In the genomic region with DNA sequence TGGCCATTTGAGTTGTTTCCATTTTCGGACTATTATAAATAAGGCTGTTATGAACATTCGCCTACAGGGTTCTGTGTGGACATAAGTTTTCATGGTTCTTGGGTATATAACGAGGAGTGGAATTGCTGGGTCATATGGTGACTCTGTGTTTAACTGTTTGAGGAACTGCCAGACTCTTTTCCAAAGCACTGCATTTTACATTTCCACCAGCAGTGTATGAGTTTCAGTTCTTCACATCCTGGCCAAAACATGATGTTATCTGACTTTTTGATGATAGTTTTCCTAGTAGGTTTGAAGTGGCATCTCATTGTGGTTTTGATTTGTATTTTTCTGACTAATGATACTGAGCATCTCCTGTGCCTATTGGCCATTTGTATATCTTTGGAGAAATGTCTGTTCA, we compare ENCODE assay signal across 30 cellular contexts. TPM values are rescaled to one million over a fixed set of nuclear protein-coding genes. Genes with fewer than 3 reads are reported as not detected.
DNase-seq lines count a peak whose midpoint lies in the region; ATAC-seq, FAIRE-seq and TF ChIP-seq lines count a peak whose summit lies in the region.
"Had no signal": no experiment of that assay in that cellular context is flagged by ENCODE, and none has a peak within 500 bp of the region (broad histone marks: within the 10 kb centered on the region; RNA-seq: fewer than 3 reads in every experiment).

No MANE protein-coding gene starts in this region.

- peak; percentile 26 for DNase-seq in EH (ENCODE audit: low read depth)
- peak; percentile 28 for DNase-seq in KBM-7
- DNase-seq in T-helper 2 cell treated with Interferon-gamma antibody and Interleukin-4, amounts not matched to agents 5 μg/mL and 100 μg/mL, for 36 hours (ENCODE audit: low spot score): peak; percentile 9
- DNase-seq in GM12878 (ENCODE audit: low read depth, low spot score): no peak
- DNase-seq in Right ventricle myocardium superior: no peak
- no peak for DNase-seq in DMS53 (lab: John Stamatoyannopoulos, UW)
- DNase-seq: caudate nucleus; COR-L47; cortex of kidney; DMS79; foreskin keratinocyte; heart right ventricle; KG1; NCI-H1048; NCI-H187; NCI-H526; nephron progenitor cell; NK-92 treated with Interleukin-12 subunit alpha and Interleukin-12 subunit beta, amount 100 ng/mL, for 24 hours; ovary; stimulated activated CD4-positive, alpha-beta T cell treated with anti-CD3 and anti-CD28 coated beads, Interleukin-1b, Interleukin-23, amount 100 ng/mL, for 48 hours; stimulated activated CD8-positive, alpha-beta memory T cell treated with anti-CD3 and anti-CD28 coated beads, Interleukin-4, amount 100 ng/mL, for 48 hours; upper lobe of right lung had no signal

- peaks cover 11% of the 10 kb centered on the region for H3K36me3 Mint-ChIP-seq in T-helper 2 cell treated with Interferon-gamma antibody and Interleukin-4, amounts not matched to agents 5 μg/mL and 100 μg/mL, for 36 hours (ENCODE audit: low read depth)

- peaks cover 5% of the 10 kb centered on the region; the same call in 1 of the 2 replicates for H3K4me1 ChIP-seq in GM12878 (ENCODE audit: control insufficient read depth, insufficient read depth, low read length)

- H3K4me2 ChIP-seq in GM12878 (ENCODE audit: control insufficient read depth, insufficient read depth): no peak overlapping the region
- H3K4me2 ChIP-seq: BLaER1, smooth muscle cell had no signal

- H3K79me2 ChIP-seq in GM12878 (ENCODE audit: control insufficient read depth, insufficient read depth, low read length): peaks cover 76% of the 10 kb centered on the region

- H3K27ac ChIP-seq in GM12878 (ENCODE audit: control insufficient read depth, insufficient read depth): no peak overlapping the region
- H3K27ac ChIP-seq: BLaER1, foreskin keratinocyte, heart right ventricle, ovary, SJSA1, upper lobe of right lung had no signal

- no peak for TF ChIP-seq CTCF in GM12878 (IDR thresholded peaks at IDR 0.05 in 2 of 3, conservative IDR thresholded peaks at IDR 0.05 in 1 of 3; ENCODE audit: control insufficient read depth in 2 of 3, extremely low read depth in 1 of 3, insufficient read depth in 1 of 3, low read depth in 3 of 3, low read length in 3 of 3)

- no TSS peak for BruUV-seq in GM12878 (replicated peaks; lab: Mats Ljungman, UMichigan)

- H2AFZ ChIP-seq in GM12878 (ENCODE audit: control insufficient read depth, low read depth, low read length): no peak overlapping the region

- TF ChIP-seq EP300 in GM12878 (IDR thresholded peaks at IDR 0.05; ENCODE audit: borderline replicate concordance in 1 of 2, control insufficient read depth in 1 of 2, low read depth in 2 of 2, low read length in 2 of 2): no peak

- in situ Hi-C loops in KBM-7 (cut with MboI; ENCODE audit: low pct_unique_long_range_greater_than_20kb, low sequenced_read_pairs): no loop called here
- in situ Hi-C loops in GM12878 (cut with MboI): no loop called here

- H3K4me1 Mint-ChIP-seq in T-helper 2 cell treated with Interferon-gamma antibody and Interleukin-4, amounts not matched to agents 5 μg/mL and 100 μg/mL, for 36 hours (ENCODE audit: low read depth): peaks cover 26% of the 10 kb centered on the region

- H3K36me3 ChIP-seq in GM12878 (ENCODE audit: control insufficient read depth in 2 of 2, insufficient read depth in 2 of 2, low read length in 1 of 2): peaks cover 0 to 13% of the 10 kb centered on the region in 2 experiments; a peak in 2 of 4 replicates
- H3K36me3 ChIP-seq: ovary, upper lobe of right lung had no signal

- H3K9ac ChIP-seq in GM12878 (ENCODE audit: control insufficient read depth, insufficient read depth, low read length): no peak overlapping the region
- H3K9ac ChIP-seq: BLaER1 had no signal

- H3K27me3 Mint-ChIP-seq in T-helper 2 cell treated with Interferon-gamma antibody and Interleukin-4, amounts not matched to agents 5 μg/mL and 100 μg/mL, for 36 hours (ENCODE audit: low read depth): no peaks in the 10 kb centered on the region

- no peak for TF ChIP-seq RAD21 in GM12878 (IDR thresholded peaks at IDR 0.05; ENCODE audit: insufficient read depth, low read depth, low read length)

- CTCF ChIA-PET in GM12878 (lab: Yijun Ruan, JAX): interaction anchor here (0.9 kb wide), 1 partner anchor 22 kb away, joined by 3 read pairs; no protein-coding TSS in a partner anchor

- POLR2A ChIA-PET in GM12878 (lab: Charles Lee): interaction anchor here (0.6 kb wide), 1 partner anchor 334 kb away, joined by 4 read pairs; no protein-coding TSS in a partner anchor

- 79% methylated on average over 3 of the region's 3 CpGs for WGBS in GM12878 (ENCODE audit: insufficient coverage, insufficient replicate concordance, low lambda C conversion rate, missing lambda C conversion rate)

- H3K27ac Mint-ChIP-seq in T-helper 2 cell treated with Interferon-gamma antibody and Interleukin-4, amounts not matched to agents 5 μg/mL and 100 μg/mL, for 36 hours: no peak overlapping the region
- H3K27ac Mint-ChIP-seq: nephron progenitor cell had no signal

- no peak for FAIRE-seq in GM12878 (lab: Jason Lieb, UNC)
- FAIRE-seq: GM18507, HTR-8/SVneo had no signal

- SMC1A ChIA-PET in GM12878 (lab: Charles Lee; ENCODE audit: uncharacterized antibody, unreplicated experiment): interaction anchor here (0.6 to 1.9 kb wide), 3 partner anchors 10 to 94 kb away, joined by 3 to 6 read pairs (median 3); no protein-coding TSS in a partner anchor

- ATAC-seq in GM12878 (0 out of 3 replicates have a peak, but pooled peaks have one; percentile 9), Right ventricle myocardium superior (ENCODE audit: poor library complexity) (no peak), GM18907 (IDR thresholded peaks at IDR 0.05; ENCODE audit: unreplicated experiment) (no peak)
- ATAC-seq: esophagus mucosa, foreskin keratinocyte, heart right ventricle, Panc1, upper lobe of right lung had no signal

- no peak for TF ChIP-seq POLR2A in GM12878 (IDR thresholded peaks at IDR 0.05; ENCODE audit: low read depth, low read length)

- H3K9me3 ChIP-seq in GM12878 (replicated peaks; ENCODE audit: control insufficient read depth, insufficient read depth, low read length): no peaks in the 10 kb centered on the region; the same call in 2 of the 3 replicates
- H3K9me3 ChIP-seq: heart right ventricle, ovary, SJSA1, upper lobe of right lung had no signal

- no peak overlapping the region for H3K4me3 ChIP-seq in GM12878
- H3K4me3 ChIP-seq: BLaER1, heart right ventricle, ovary, SJSA1, smooth muscle cell, upper lobe of right lung had no signal

- RAD21 ChIA-PET in GM12878 (lab: Charles Lee; ENCODE audit: unreplicated experiment): no interaction called here

- H3K4me3 Mint-ChIP-seq in T-helper 2 cell treated with Interferon-gamma antibody and Interleukin-4, amounts not matched to agents 5 μg/mL and 100 μg/mL, for 36 hours: no peak overlapping the region
- H3K4me3 Mint-ChIP-seq: nephron progenitor cell had no signal

- H3K9me3 Mint-ChIP-seq in T-helper 2 cell treated with Interferon-gamma antibody and Interleukin-4, amounts not matched to agents 5 μg/mL and 100 μg/mL, for 36 hours: no peaks in the 10 kb centered on the region

- intact Hi-C loops in GM12878 (cut with micrococcal nuclease; ENCODE audit: unreplicated experiment) (loop anchor here (10.0 kb wide), 1 partner anchor 221 kb away; no protein-coding TSS in a partner anchor), Right ventricle myocardium superior (cut with DNase I) (no loop called here)

- H4K20me1 ChIP-seq in GM12878 (ENCODE audit: control insufficient read depth, insufficient read depth): no peaks in the 10 kb centered on the region

- H3K27me3 ChIP-seq in GM12878 (replicated peaks in 1 of 2; ENCODE audit: control insufficient read depth in 2 of 2, insufficient read depth in 2 of 2, low read length in 1 of 2): no peaks in the 10 kb centered on the region
- H3K27me3 ChIP-seq: BLaER1, foreskin keratinocyte, heart right ventricle, ovary, SJSA1, upper lobe of right lung had no signal

RNA-seq across cellular contexts. Expression of gene SUV39H2, which starts 5.4 kb away (rescaled TPM):
- total RNA-seq in GM12878 (2013; cell fraction: nucleolus; rRNA removed): 50.3 and 53.7 TPM in 2 replicates
- total RNA-seq in GM12878 (2014; rRNA removed): 24.3 and 27.6 TPM in 2 replicates
- 32.3 and 32.6 TPM in 2 replicates for total RNA-seq in GM12878 (2014; rRNA removed; fragmentation: Illumina TruSeq; extraction: Trizol)
- 25.8 and 26.9 TPM in 2 replicates for total RNA-seq in GM12878 (2021)
- 10.0 TPM for polyA plus RNA-seq in GM12878 (2011; ENCODE audit: low read depth)
- polyA plus RNA-seq in GM12878 (2011; rRNA removed): 26.1 and 43.4 TPM in 2 replicates
- 10.1 and 15.2 TPM in 2 replicates for polyA plus RNA-seq in GM12878 (2011; cell fraction: cytosol; rRNA removed)
- polyA plus RNA-seq in GM12878 (2011; cell fraction: nucleus; rRNA removed): 12.7 and 16.4 TPM in 2 replicates
- polyA plus RNA-seq in GM12878 (2012): 11.1 and 13.8 TPM in 2 replicates
- polyA plus RNA-seq in GM12878 (2014; fragmentation: Illumina TruSeq; extraction: Trizol): 41.1 and 45.0 TPM in 2 replicates
- 10 to 100 TPM; 26.5 to 40.3 TPM for polyA plus RNA-seq in GM12878 (2014; fragmentation: Nextera tagmentation; extraction: Ambion mirVana)
- polyA plus RNA-seq in GM12878 (2014; rRNA removed): 17.9 and 27.4 TPM in 2 replicates
- polyA plus RNA-seq in GM12878 (2016; fragmentation: Nextera tagmentation; extraction: Ambion mirVana): 10 to 100 TPM; 33.7 to 36.4 TPM
- 16.2 and 29.9 TPM in 2 replicates for polyA minus RNA-seq in GM12878 (2011; rRNA and poly(A)+ RNA removed)
- 11.0 and 14.3 TPM in 2 replicates for polyA minus RNA-seq in GM12878 (2011; cell fraction: cytosol; rRNA and poly(A)+ RNA removed)
- 9.2 and 16.4 TPM in 2 replicates for polyA minus RNA-seq in GM12878 (2011; cell fraction: nucleus; rRNA and poly(A)+ RNA removed)
- total RNA-seq in Right ventricle myocardium superior: 4.1 TPM

RNA-seq across cellular contexts. Expression of gene HSPA14, which starts 46.0 kb away (rescaled TPM):
- total RNA-seq in GM12878 (2013; cell fraction: nucleolus; rRNA removed): 12.4 and 14.7 TPM in 2 replicates
- total RNA-seq in GM12878 (2014; rRNA removed) (28.0 and 30.9 TPM in 2 replicates), GM12878 (2014; rRNA removed; fragmentation: Illumina TruSeq; extraction: Trizol) (32.9 and 35.5 TPM in 2 replicates), GM12878 (2021) (24.5 and 26.6 TPM in 2 replicates), Right ventricle myocardium superior (7.3 TPM)
- polyA plus RNA-seq in GM12878 (2011; ENCODE audit: low read depth): 12.9 TPM
- polyA plus RNA-seq in GM12878 (2011; rRNA removed) (33.1 and 50.3 TPM in 2 replicates), GM12878 (2014; fragmentation: Illumina TruSeq; extraction: Trizol) (31.3 and 34.6 TPM in 2 replicates), GM12878 (2014; fragmentation: Nextera tagmentation; extraction: Ambion mirVana) (10 to 100 TPM; 44.1 to 46.4 TPM), GM12878 (2014; rRNA removed) (27.3 and 32.3 TPM in 2 replicates), GM12878 (2016; fragmentation: Nextera tagmentation; extraction: Ambion mirVana) (10 to 100 TPM; 53.1 to 56.1 TPM)
- polyA plus RNA-seq in GM12878 (2011; cell fraction: cytosol; rRNA removed): 11.7 and 13.7 TPM in 2 replicates
- 22.9 and 25.2 TPM in 2 replicates for polyA plus RNA-seq in GM12878 (2011; cell fraction: nucleus; rRNA removed)
- polyA plus RNA-seq in GM12878 (2012): 15.4 and 15.5 TPM in 2 replicates
- polyA minus RNA-seq in GM12878 (2011; rRNA and poly(A)+ RNA removed): 8.8 and 12.3 TPM in 2 replicates
- polyA minus RNA-seq in GM12878 (2011; cell fraction: cytosol; rRNA and poly(A)+ RNA removed): 3.9 and 7.0 TPM in 2 replicates
- polyA minus RNA-seq in GM12878 (2011; cell fraction: nucleus; rRNA and poly(A)+ RNA removed): 5.2 and 6.4 TPM in 2 replicates

RNA-seq across cellular contexts. Expression of gene MSANTD7, which starts 46.0 kb away (rescaled TPM):
- 34.4 and 35.8 TPM in 2 replicates for total RNA-seq in GM12878 (2013; cell fraction: nucleolus; rRNA removed)
- total RNA-seq in GM12878 (2014; rRNA removed): 22.8 and 27.9 TPM in 2 replicates
- 19.3 and 19.7 TPM in 2 replicates for total RNA-seq in GM12878 (2014; rRNA removed; fragmentation: Illumina TruSeq; extraction: Trizol)
- 20.1 and 20.6 TPM in 2 replicates for total RNA-seq in GM12878 (2021)
- polyA plus RNA-seq in GM12878 (2011; ENCODE audit: low read depth): 7.0 TPM
- polyA plus RNA-seq in GM12878 (2011; rRNA removed): 13.5 and 15.5 TPM in 2 replicates
- polyA plus RNA-seq in GM12878 (2011; cell fraction: cytosol; rRNA removed): 8.0 and 9.5 TPM in 2 replicates
- polyA plus RNA-seq in GM12878 (2011; cell fraction: nucleus; rRNA removed): 9.2 and 11.5 TPM in 2 replicates
- polyA plus RNA-seq in GM12878 (2012): 7.7 and 8.2 TPM in 2 replicates
- polyA plus RNA-seq in GM12878 (2014; fragmentation: Illumina TruSeq; extraction: Trizol): 18.9 and 19.3 TPM in 2 replicates
- polyA plus RNA-seq in GM12878 (2014; fragmentation: Nextera tagmentation; extraction: Ambion mirVana): 1 to 10 TPM; 3.5 to 4.5 TPM
- polyA plus RNA-seq in GM12878 (2014; rRNA removed): 13.5 and 14.0 TPM in 2 replicates
- 10 to 100 TPM; 17.8 to 19.1 TPM for polyA plus RNA-seq in GM12878 (2016; fragmentation: Nextera tagmentation; extraction: Ambion mirVana)
- polyA minus RNA-seq in GM12878 (2011; rRNA and poly(A)+ RNA removed): 24.8 and 25.1 TPM in 2 replicates
- 11.2 and 13.0 TPM in 2 replicates for polyA minus RNA-seq in GM12878 (2011; cell fraction: cytosol; rRNA and poly(A)+ RNA removed)
- polyA minus RNA-seq in GM12878 (2011; cell fraction: nucleus; rRNA and poly(A)+ RNA removed): 19.0 and 33.1 TPM in 2 replicates
- total RNA-seq in Right ventricle myocardium superior: 4.4 TPM

RNA-seq across cellular contexts. Expression of gene CDNF, which starts 46.2 kb away (rescaled TPM):
- total RNA-seq in GM12878 (2013; cell fraction: nucleolus; rRNA removed): 0.56 and 1.9 TPM in 2 replicates
- total RNA-seq in GM12878 (2014; rRNA removed): 0.98 and 1.9 TPM in 2 replicates
- 1.0 and 1.2 TPM in 2 replicates for total RNA-seq in GM12878 (2014; rRNA removed; fragmentation: Illumina TruSeq; extraction: Trizol)
- 0.43 and 1.0 TPM in 2 replicates for total RNA-seq in GM12878 (2021)
- 2.2 TPM for polyA plus RNA-seq in GM12878 (2011; ENCODE audit: low read depth)
- polyA plus RNA-seq in GM12878 (2011; rRNA removed): 0.81 TPM in 2 replicates
- polyA plus RNA-seq in GM12878 (2011; cell fraction: cytosol; rRNA removed): 0.31 and 0.32 TPM in 2 replicates
- 0.66 TPM in 1 of 2 replicates, not detected in the other for polyA plus RNA-seq in GM12878 (2011; cell fraction: nucleus; rRNA removed)
- polyA plus RNA-seq in GM12878 (2012): 0.94 and 1.3 TPM in 2 replicates
- 0.73 and 2.3 TPM in 2 replicates for polyA plus RNA-seq in GM12878 (2014; fragmentation: Illumina TruSeq; extraction: Trizol)
- polyA plus RNA-seq in GM12878 (2014; fragmentation: Nextera tagmentation; extraction: Ambion mirVana): under 1 TPM; 0.08 to 0.29 TPM
- polyA plus RNA-seq in GM12878 (2014; rRNA removed): 1.2 and 2.7 TPM in 2 replicates
- under 1 TPM; 0.48 to 0.54 TPM for polyA plus RNA-seq in GM12878 (2016; fragmentation: Nextera tagmentation; extraction: Ambion mirVana)
- polyA minus RNA-seq in GM12878 (2011; rRNA and poly(A)+ RNA removed): not detected in 2 replicates
- not detected in 2 replicates for polyA minus RNA-seq in GM12878 (2011; cell fraction: cytosol; rRNA and poly(A)+ RNA removed)
- polyA minus RNA-seq in GM12878 (2011; cell fraction: nucleus; rRNA and poly(A)+ RNA removed): not detected in 2 replicates
- 2.3 TPM for total RNA-seq in Right ventricle myocardium superior

Comparison
In these comparisons a context has a peak if more than half of its experiments do, and no peak if none do; other contexts are left out.
1. DNase-seq: peak in EH (single experiment), KBM-7 (single experiment) and T-helper 2 cell treated with Interferon-gamma antibody and Interleukin-4, amounts not matched to agents 5 μg/mL and 100 μg/mL, for 36 hours (single experiment); none in GM12878 (single experiment), Right ventricle myocardium superior (single experiment) and DMS53 (single experiment).